ENCODE assay signal across 1 cellular context in genomic region chr3:10292505-10293419, GRCh38.
A peak's percentile ranks its signal among the peaks of the same experiment; 100 is the strongest.
TF ChIP-seq lines count a peak whose summit lies in the region.

Gene GHRL (minus strand): TSS chr3:10292947. CDS start chr3:10290180, 2,767 bp downstream.

TF ChIP-seq in K562, 482 proteins besides CTCF, POLR2A, EP300 and RAD21 (continued from another document and continues in another):
- TF ChIP-seq MGA (IDR thresholded peaks at IDR 0.05), result no peak
- TF ChIP-seq ID3 (CRISPR knock-in tag; IDR thresholded peaks at IDR 0.05), result no peak
- TF ChIP-seq ID3 (tag; IDR thresholded peaks at IDR 0.05), result 0 out of 2 replicates have a peak, but pooled peaks have one; percentile 64
- TF ChIP-seq GTF3C2 (IDR thresholded peaks at IDR 0.05; ENCODE audit: borderline replicate concordance, extremely low read depth, insufficient read length), result no peak
- TF ChIP-seq RAD51 (IDR thresholded peaks at IDR 0.05; ENCODE audit: borderline replicate concordance, low read depth), result no peak
- TF ChIP-seq CEBPZ (IDR thresholded peaks at IDR 0.05; ENCODE audit: borderline replicate concordance, low read depth, low read length), result no peak
- no peak for TF ChIP-seq RBM25 (IDR thresholded peaks at IDR 0.05; ENCODE audit: low read depth, low read length, severe bottlenecking)
- peak; percentile 85 for TF ChIP-seq ZEB2 (IDR thresholded peaks at IDR 0.05)
- no peak for TF ChIP-seq STAG1 (CRISPR knock-in tag; IDR thresholded peaks at IDR 0.05; ENCODE audit: borderline replicate concordance)
- no peak for TF ChIP-seq ZNF707 (CRISPR knock-in tag; conservative IDR thresholded peaks at IDR 0.05)
- no peak for TF ChIP-seq E2F3 (CRISPR knock-in tag; IDR thresholded peaks at IDR 0.05)
- TF ChIP-seq ZNF23 (CRISPR knock-in tag; IDR thresholded peaks at IDR 0.05), result no peak
- TF ChIP-seq RERE (CRISPR knock-in tag; IDR thresholded peaks at IDR 0.05; ENCODE audit: borderline replicate concordance), result no peak
- TF ChIP-seq ETV6 (IDR thresholded peaks at IDR 0.05; ENCODE audit: borderline replicate concordance in 1 of 2, low read depth in 2 of 2, low read length in 1 of 2), result peak; percentile 25 to 78; a peak in 2 of 4 replicates
- TF ChIP-seq ETV6 (CRISPR knock-in tag; IDR thresholded peaks at IDR 0.05; ENCODE audit: borderline replicate concordance), result no peak
- TF ChIP-seq ZHX1 (conservative IDR thresholded peaks at IDR 0.05; ENCODE audit: low read length), result no peak
- no peak for TF ChIP-seq PTBP1 (IDR thresholded peaks at IDR 0.05; ENCODE audit: low read depth, low read length)
- no peak; a peak in 1 of 4 replicates for TF ChIP-seq SRF (CRISPR knock-in tag; IDR thresholded peaks at IDR 0.05)
